Comparison of ENCODE assay signal across 8 cellular contexts in the genomic region with DNA sequence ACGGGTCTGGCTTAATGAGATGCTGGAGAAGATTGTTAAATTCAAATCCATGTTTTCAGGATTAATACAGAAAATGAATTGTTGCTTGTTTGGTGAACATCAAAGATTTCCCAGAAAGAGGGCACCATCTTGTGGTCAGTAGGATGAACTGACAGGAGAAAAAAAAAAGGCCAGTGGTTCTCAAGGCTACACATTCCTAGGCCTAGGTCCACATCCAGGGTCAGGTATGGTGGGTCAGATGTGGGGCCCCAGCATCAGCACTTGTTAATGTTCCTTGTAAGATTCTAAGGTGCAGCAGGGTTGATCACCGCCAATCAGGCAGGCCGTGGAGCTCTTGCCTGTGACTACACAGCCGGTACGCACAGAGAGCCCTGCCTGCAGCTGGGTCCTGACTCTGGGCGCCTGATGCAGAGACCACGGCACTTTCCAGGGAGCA. TPM values are rescaled to one million over a fixed set of nuclear protein-coding genes. Genes with fewer than 3 reads are reported as not detected.
DNase-seq lines count a peak whose midpoint lies in the region; ATAC-seq and TF ChIP-seq lines count a peak whose summit lies in the region.

No MANE protein-coding gene starts in this region.

- no CpG with 5 or more reads among the region's 7 CpGs for WGBS in mesendoderm (ENCODE audit: extremely low coverage, insufficient coverage, low lambda C conversion rate)

- no peak overlapping the region for H2BK120ac ChIP-seq in mesendoderm (ENCODE audit: low read depth, low read length)

- no peaks in the 10 kb centered on the region for H3K36me3 ChIP-seq in mesendoderm (ENCODE audit: control insufficient read depth, insufficient read depth, low read length)

- H3K27ac ChIP-seq in mesendoderm (ENCODE audit: low read depth, low read length): no peak overlapping the region

- H3K56ac ChIP-seq in mesendoderm (ENCODE audit: low read length): no peak overlapping the region

- no peak for ATAC-seq in GM19023 (IDR thresholded peaks at IDR 0.05; ENCODE audit: unreplicated experiment)
- ATAC-seq in GM18868 (IDR thresholded peaks at IDR 0.05; ENCODE audit: unreplicated experiment): no peak

- no peak overlapping the region for H4K5ac ChIP-seq in mesendoderm (ENCODE audit: low read length)

- POLR2A ChIA-PET in AG04449 (lab: Yijun Ruan, JAX): no interaction called here

- no peak for DNase-seq in AG04449 (ENCODE audit: low read depth, low spot score)
- DNase-seq in NCI-H748 (lab: John Stamatoyannopoulos, UW; ENCODE audit: unreplicated experiment): peak; percentile 43
- DNase-seq in dermis blood vessel endothelial cell: peak; percentile 69
- peak; percentile 59 for DNase-seq in mesendoderm
- no peak for DNase-seq in RPMI8226

- H3K18ac ChIP-seq in mesendoderm (ENCODE audit: low read length): no peak overlapping the region

- CTCF ChIA-PET in AG04449 (lab: Yijun Ruan, JAX): interaction anchor here (0.7 to 11.3 kb wide), 9 partner anchors 9 to 556 kb away, joined by 3 to 110 read pairs (median 4); no protein-coding TSS in a partner anchor

- H2AK5ac ChIP-seq in mesendoderm (ENCODE audit: low read length): no peak overlapping the region

- H3K79me2 ChIP-seq in mesendoderm (ENCODE audit: control insufficient read depth, insufficient read depth, low read length): no peaks in the 10 kb centered on the region

- no peak overlapping the region for H3K4me3 ChIP-seq in AG04449 (ENCODE audit: low read depth, low read length)
- no peak overlapping the region for H3K4me3 ChIP-seq in mesendoderm (ENCODE audit: low read length)

- no peak overlapping the region for H3K9ac ChIP-seq in mesendoderm (ENCODE audit: low read length)

- no peak overlapping the region for H3K4ac ChIP-seq in mesendoderm (ENCODE audit: low read depth, low read length)

- H3K79me1 ChIP-seq in mesendoderm (ENCODE audit: low read length): no peaks in the 10 kb centered on the region

- H2BK15ac ChIP-seq in mesendoderm (replicated peaks; ENCODE audit: low read depth): no peak overlapping the region

- H3K27me3 ChIP-seq in mesendoderm (ENCODE audit: insufficient read depth, low read length, poor library complexity): no peaks in the 10 kb centered on the region

- TF ChIP-seq CTCF in AG04449 (IDR thresholded peaks at IDR 0.05; ENCODE audit: insufficient read depth, low read length, missing control alignments): peak; percentile 62
- peak; percentile 67 for TF ChIP-seq CTCF in GM12874 (IDR thresholded peaks at IDR 0.05; ENCODE audit: insufficient read depth, low read depth, low read length)

- no peak overlapping the region for H2BK5ac ChIP-seq in mesendoderm (ENCODE audit: low read length)

- no peaks in the 10 kb centered on the region for H3K4me1 ChIP-seq in mesendoderm (ENCODE audit: control insufficient read depth, low read depth, low read length)

- H4K8ac ChIP-seq in mesendoderm (ENCODE audit: low read depth, low read length): no peak overlapping the region

- no peak overlapping the region for H3K4me2 ChIP-seq in mesendoderm (ENCODE audit: low read length)

- no peak overlapping the region for H3K23ac ChIP-seq in mesendoderm (ENCODE audit: low read length)

RNA-seq across cellular contexts. Expression of gene FOXO3, which starts 34.0 kb away (rescaled TPM):
- total RNA-seq in dermis blood vessel endothelial cell: 21.3 and 22.2 TPM in 2 replicates
- 14.4 TPM for polyA plus RNA-seq in mesendoderm (2013, experiment 1 of 2)
- 14.2 TPM for polyA plus RNA-seq in mesendoderm (2013, experiment 2 of 2)

Comparison
In these comparisons a context has a peak if more than half of its experiments do, and no peak if none do; other contexts are left out.
1. DNase-seq: peak in NCI-H748 (single experiment), dermis blood vessel endothelial cell (single experiment) and mesendoderm (single experiment); none in AG04449 (single experiment) and RPMI8226 (single experiment).